1 cellular context compared by ENCODE assay signal in genomic region chr4:158996669-158997074, GRCh38.
TF ChIP-seq lines count a peak whose summit lies in the region.

No MANE protein-coding gene starts in this region.

TF ChIP-seq in IMR-90, 13 proteins besides CTCF, POLR2A, EP300 and RAD21 (continued from another document):
- no peak for TF ChIP-seq SMC3 (IDR thresholded peaks at IDR 0.05; ENCODE audit: low read depth, low read length)
- peak; percentile 83 for TF ChIP-seq NFE2L2 (IDR thresholded peaks at IDR 0.05; ENCODE audit: low read depth, low read length)
- TF ChIP-seq MXI1 (IDR thresholded peaks at IDR 0.05; ENCODE audit: borderline replicate concordance, low read depth, low read length), result no peak
- TF ChIP-seq RFX5 (IDR thresholded peaks at IDR 0.05; ENCODE audit: low read depth, low read length), result 0 out of 2 replicates have a peak, but pooled peaks have one; percentile 27
- TF ChIP-seq USF2 (IDR thresholded peaks at IDR 0.05; ENCODE audit: low read depth, low read length), result peak; percentile 41
- TF ChIP-seq MAZ (IDR thresholded peaks at IDR 0.05; ENCODE audit: borderline replicate concordance, low read depth, low read length), result no peak
